1 cellular context compared by ENCODE assay signal in genomic region chr13:77105051-77105450, GRCh38.
TF ChIP-seq lines count a peak whose summit lies in the region.

No MANE protein-coding gene starts in this region.

TF ChIP-seq in WTC11, 78 proteins besides CTCF, POLR2A, EP300 and RAD21 (continued from another document):
- TF ChIP-seq HMGXB4 (CRISPR knock-in tag; IDR thresholded peaks at IDR 0.05) (no peak), HMGA2 (CRISPR knock-in tag; IDR thresholded peaks at IDR 0.05) (no peak), ZNF671 (CRISPR knock-in tag; IDR thresholded peaks at IDR 0.05) (no peak), E2F5 (CRISPR knock-in tag; IDR thresholded peaks at IDR 0.05) (no peak), ERG (CRISPR knock-in tag; IDR thresholded peaks at IDR 0.05) (no peak)
- TF ChIP-seq, protein P1, sequence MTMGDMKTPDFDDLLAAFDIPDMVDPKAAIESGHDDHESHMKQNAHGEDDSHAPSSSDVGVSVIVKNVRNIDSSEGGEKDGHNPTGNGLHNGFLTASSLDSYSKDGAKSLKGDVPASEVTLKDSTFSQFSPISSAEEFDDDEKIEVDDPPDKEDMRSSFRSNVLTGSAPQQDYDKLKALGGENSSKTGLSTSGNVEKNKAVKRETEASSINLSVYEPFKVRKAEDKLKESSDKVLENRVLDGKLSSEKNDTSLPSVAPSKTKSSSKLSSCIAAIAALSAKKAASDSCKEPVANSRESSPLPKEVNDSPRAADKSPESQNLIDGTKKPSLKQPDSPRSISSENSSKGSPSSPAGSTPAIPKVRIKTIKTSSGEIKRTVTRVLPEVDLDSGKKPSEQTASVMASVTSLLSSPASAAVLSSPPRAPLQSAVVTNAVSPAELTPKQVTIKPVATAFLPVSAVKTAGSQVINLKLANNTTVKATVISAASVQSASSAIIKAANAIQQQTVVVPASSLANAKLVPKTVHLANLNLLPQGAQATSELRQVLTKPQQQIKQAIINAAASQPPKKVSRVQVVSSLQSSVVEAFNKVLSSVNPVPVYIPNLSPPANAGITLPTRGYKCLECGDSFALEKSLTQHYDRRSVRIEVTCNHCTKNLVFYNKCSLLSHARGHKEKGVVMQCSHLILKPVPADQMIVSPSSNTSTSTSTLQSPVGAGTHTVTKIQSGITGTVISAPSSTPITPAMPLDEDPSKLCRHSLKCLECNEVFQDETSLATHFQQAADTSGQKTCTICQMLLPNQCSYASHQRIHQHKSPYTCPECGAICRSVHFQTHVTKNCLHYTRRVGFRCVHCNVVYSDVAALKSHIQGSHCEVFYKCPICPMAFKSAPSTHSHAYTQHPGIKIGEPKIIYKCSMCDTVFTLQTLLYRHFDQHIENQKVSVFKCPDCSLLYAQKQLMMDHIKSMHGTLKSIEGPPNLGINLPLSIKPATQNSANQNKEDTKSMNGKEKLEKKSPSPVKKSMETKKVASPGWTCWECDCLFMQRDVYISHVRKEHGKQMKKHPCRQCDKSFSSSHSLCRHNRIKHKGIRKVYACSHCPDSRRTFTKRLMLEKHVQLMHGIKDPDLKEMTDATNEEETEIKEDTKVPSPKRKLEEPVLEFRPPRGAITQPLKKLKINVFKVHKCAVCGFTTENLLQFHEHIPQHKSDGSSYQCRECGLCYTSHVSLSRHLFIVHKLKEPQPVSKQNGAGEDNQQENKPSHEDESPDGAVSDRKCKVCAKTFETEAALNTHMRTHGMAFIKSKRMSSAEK (CRISPR knock-in tag; IDR thresholded peaks at IDR 0.05; ENCODE audit: borderline replicate concordance): no peak
- TF ChIP-seq, protein P2, sequence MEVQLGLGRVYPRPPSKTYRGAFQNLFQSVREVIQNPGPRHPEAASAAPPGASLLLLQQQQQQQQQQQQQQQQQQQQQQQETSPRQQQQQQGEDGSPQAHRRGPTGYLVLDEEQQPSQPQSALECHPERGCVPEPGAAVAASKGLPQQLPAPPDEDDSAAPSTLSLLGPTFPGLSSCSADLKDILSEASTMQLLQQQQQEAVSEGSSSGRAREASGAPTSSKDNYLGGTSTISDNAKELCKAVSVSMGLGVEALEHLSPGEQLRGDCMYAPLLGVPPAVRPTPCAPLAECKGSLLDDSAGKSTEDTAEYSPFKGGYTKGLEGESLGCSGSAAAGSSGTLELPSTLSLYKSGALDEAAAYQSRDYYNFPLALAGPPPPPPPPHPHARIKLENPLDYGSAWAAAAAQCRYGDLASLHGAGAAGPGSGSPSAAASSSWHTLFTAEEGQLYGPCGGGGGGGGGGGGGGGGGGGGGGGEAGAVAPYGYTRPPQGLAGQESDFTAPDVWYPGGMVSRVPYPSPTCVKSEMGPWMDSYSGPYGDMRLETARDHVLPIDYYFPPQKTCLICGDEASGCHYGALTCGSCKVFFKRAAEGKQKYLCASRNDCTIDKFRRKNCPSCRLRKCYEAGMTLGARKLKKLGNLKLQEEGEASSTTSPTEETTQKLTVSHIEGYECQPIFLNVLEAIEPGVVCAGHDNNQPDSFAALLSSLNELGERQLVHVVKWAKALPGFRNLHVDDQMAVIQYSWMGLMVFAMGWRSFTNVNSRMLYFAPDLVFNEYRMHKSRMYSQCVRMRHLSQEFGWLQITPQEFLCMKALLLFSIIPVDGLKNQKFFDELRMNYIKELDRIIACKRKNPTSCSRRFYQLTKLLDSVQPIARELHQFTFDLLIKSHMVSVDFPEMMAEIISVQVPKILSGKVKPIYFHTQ (CRISPR knock-in tag; IDR thresholded peaks at IDR 0.05): no peak
- TF ChIP-seq, protein P3, sequence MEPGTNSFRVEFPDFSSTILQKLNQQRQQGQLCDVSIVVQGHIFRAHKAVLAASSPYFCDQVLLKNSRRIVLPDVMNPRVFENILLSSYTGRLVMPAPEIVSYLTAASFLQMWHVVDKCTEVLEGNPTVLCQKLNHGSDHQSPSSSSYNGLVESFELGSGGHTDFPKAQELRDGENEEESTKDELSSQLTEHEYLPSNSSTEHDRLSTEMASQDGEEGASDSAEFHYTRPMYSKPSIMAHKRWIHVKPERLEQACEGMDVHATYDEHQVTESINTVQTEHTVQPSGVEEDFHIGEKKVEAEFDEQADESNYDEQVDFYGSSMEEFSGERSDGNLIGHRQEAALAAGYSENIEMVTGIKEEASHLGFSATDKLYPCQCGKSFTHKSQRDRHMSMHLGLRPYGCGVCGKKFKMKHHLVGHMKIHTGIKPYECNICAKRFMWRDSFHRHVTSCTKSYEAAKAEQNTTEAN (CRISPR knock-in tag; IDR thresholded peaks at IDR 0.05): no peak
